ENCODE assay signal across 8 cellular contexts in genomic region chr12:22544038-22544979, GRCh38. TPM values are rescaled to one million over a fixed set of nuclear protein-coding genes. Genes with fewer than 3 reads are reported as not detected.
A peak's percentile ranks its signal among the peaks of the same experiment; 100 is the strongest.
DNase-seq lines count a peak whose midpoint lies in the region; ATAC-seq and TF ChIP-seq lines count a peak whose summit lies in the region.

C2CD5 (minus strand) TSS chr12:22544542; CDS start chr12:22544150, 392 bp downstream.

- peak; percentile 80 for ATAC-seq in GM21515 (IDR thresholded peaks at IDR 0.05; ENCODE audit: unreplicated experiment)

- no peaks in the 10 kb centered on the region for H3K9me3 ChIP-seq in OCI-LY1 (ENCODE audit: low read length)

- 0 out of 2 replicates have a peak, but pooled peaks cover 3% of the 10 kb centered on the region for H3K79me2 ChIP-seq in OCI-LY1 (ENCODE audit: insufficient read depth, low read length)

- H3K27ac ChIP-seq in OCI-LY1 (ENCODE audit: low read depth, low read length, poor library complexity, severe bottlenecking) (peak within 1 kb of the TSS; percentile 88), epithelial cell of prostate (peak within 1 kb of the TSS; percentile 84)

- H3K9ac ChIP-seq in OCI-LY1 (ENCODE audit: low read length): peak within 1 kb of the TSS; percentile 95

- H2AFZ ChIP-seq in OCI-LY1 (ENCODE audit: low read length): peak within 1 kb of the TSS; percentile 43; the same call in 1 of the 2 replicates

- H3F3A ChIP-seq in OCI-LY1 (ENCODE audit: insufficient read depth, low read length): no peaks in the 10 kb centered on the region

- peak within 1 kb of the TSS; percentile 97 for H3K4me3 ChIP-seq in OCI-LY1 (ENCODE audit: low read depth, low read length, poor library complexity, severe bottlenecking)

- H3K36me3 ChIP-seq in OCI-LY1 (ENCODE audit: insufficient read depth, low read length): 0 out of 2 replicates have a peak, but pooled peaks cover 3% of the 10 kb centered on the region

- DNase-seq in DMS114 treated with DMSO at 0.1 percent for 48 hours (lab: John Stamatoyannopoulos, UW; ENCODE audit: unreplicated experiment): peak; percentile 97
- DNase-seq in HuH-7 (ENCODE audit: low spot score): peak; percentile 93
- peak; percentile 94 for DNase-seq in activated T-cell treated with anti-CD3 and anti-CD28 coated beads for 4 hours
- peak; percentile 81 for DNase-seq in epithelial cell of prostate (ENCODE audit: low read depth, low spot score)
- DNase-seq in mucosa of gallbladder (ENCODE audit: low spot score): peak; percentile 97
- DNase-seq in stimulated activated CD8-positive, alpha-beta memory T cell treated with anti-CD3 and anti-CD28 coated beads, Interleukin-4, amount 100 ng/mL, for 4 hours (ENCODE audit: low read depth in 2 of 2, low spot score in 1 of 2): peak; percentile 90 to 92

- no peaks in the 10 kb centered on the region for H3K9me2 ChIP-seq in OCI-LY1 (ENCODE audit: low read depth, low read length)

- TF ChIP-seq CTCF in OCI-LY1 (IDR thresholded peaks at IDR 0.05; ENCODE audit: low read length): 0 out of 2 replicates have a peak, but pooled peaks have one; percentile 8

- peaks cover 28% of the 10 kb centered on the region for H3K4me1 ChIP-seq in OCI-LY1 (ENCODE audit: insufficient read depth, low read length, severe bottlenecking)

- H3K27me3 ChIP-seq in OCI-LY1 (ENCODE audit: insufficient read depth, low read length): no peaks in the 10 kb centered on the region

- H3K4me2 ChIP-seq in OCI-LY1 (ENCODE audit: low read length): peak within 1 kb of the TSS; percentile 74

- H4K20me1 ChIP-seq in OCI-LY1 (ENCODE audit: insufficient read depth, low read length): no peaks in the 10 kb centered on the region

RNA-seq across cellular contexts. Expression of gene C2CD5, which starts in this region (rescaled TPM):
- 54.2 TPM for total RNA-seq in mucosa of gallbladder

Comparison
In these comparisons a context has a peak if more than half of its experiments do, and no peak if none do; other contexts are left out.
1. Peak in every context shown above with its lines: DNase-seq, ATAC-seq, H3K4me3 ChIP-seq and H3K27ac ChIP-seq.